8 cellular contexts compared by ENCODE assay signal in genomic region chr4:155675709-155676429, GRCh38. TPM values are rescaled to one million over a fixed set of nuclear protein-coding genes. Genes with fewer than 3 reads are reported as not detected.
A peak's percentile ranks its signal among the peaks of the same experiment; 100 is the strongest.
DNase-seq lines count a peak whose midpoint lies in the region; ATAC-seq, FAIRE-seq and TF ChIP-seq lines count a peak whose summit lies in the region.

No MANE protein-coding gene starts in this region.

- no peaks in the 10 kb centered on the region for H3K9me2 ChIP-seq in Loucy (replicated peaks; ENCODE audit: low read depth, low read length)

- no peaks in the 10 kb centered on the region for H3K27me3 ChIP-seq in liver (ENCODE audit: control insufficient read depth in 4 of 4, insufficient read depth in 4 of 4, low read length in 3 of 4)
- no peaks in the 10 kb centered on the region for H3K27me3 ChIP-seq in HepG2 (ENCODE audit: control insufficient read depth in 1 of 2, insufficient read depth in 2 of 2, low read length in 2 of 2)
- no peaks in the 10 kb centered on the region for H3K27me3 ChIP-seq in Loucy (ENCODE audit: insufficient read depth, low read length, poor library complexity, severe bottlenecking)

- intact Hi-C loops in HepG2 (cut with micrococcal nuclease; ENCODE audit: unreplicated experiment) (no loop called here), left ventricle myocardium superior (cut with micrococcal nuclease) (no loop called here)

- no peaks in the 10 kb centered on the region for H3K79me2 ChIP-seq in HepG2 (ENCODE audit: insufficient read depth, low read length)
- peaks cover 58% of the 10 kb centered on the region for H3K79me2 ChIP-seq in Loucy (ENCODE audit: insufficient read depth, low read length)

- TF ChIP-seq CTCF in liver (IDR thresholded peaks at IDR 0.05; ENCODE audit: low read depth, low read length, missing input control), result no peak
- TF ChIP-seq CTCF in HepG2 (CRISPR knock-in tag; IDR thresholded peaks at IDR 0.05), result no peak
- no peak for TF ChIP-seq CTCF in Loucy (conservative IDR thresholded peaks at IDR 0.05; ENCODE audit: low read length)

- H3K4me1 ChIP-seq in liver (ENCODE audit: control insufficient read depth in 4 of 4, insufficient read depth in 4 of 4, low read length in 3 of 4), result peaks cover 0 to 8% (median 0%) of the 10 kb centered on the region in 4 donors
- no peaks in the 10 kb centered on the region for H3K4me1 ChIP-seq in HepG2 (ENCODE audit: insufficient read depth, low read length)
- H3K4me1 ChIP-seq in Loucy (ENCODE audit: insufficient read depth, low read length, poor library complexity, severe bottlenecking), result peaks cover 71% of the 10 kb centered on the region

- peak overlapping the region; percentile 29 to 32 for H3K27ac ChIP-seq in liver (ENCODE audit: low read depth in 1 of 2, low read length in 2 of 2)
- H3K27ac ChIP-seq in HepG2 (ENCODE audit: extremely low read length, insufficient read depth, low read length), result no peak overlapping the region

- no peak for DNase-seq in HepG2 (ENCODE audit: low spot score)
- DNase-seq in left ventricle myocardium superior, result no peak
- no peak for DNase-seq in NCI-H2081 treated with DMSO at 0.1 percent for 48 hours (lab: John Stamatoyannopoulos, UW)
- no peak for DNase-seq in T-helper 1 cell
- no peak for DNase-seq in NCI-H1417 treated with DMSO at 0.1 percent for 48 hours (lab: John Stamatoyannopoulos, UW)
- no peak for DNase-seq in DMS 273 treated with DMSO at 0.1 percent for 48 hours (lab: John Stamatoyannopoulos, UW)

- H4K20me1 ChIP-seq in HepG2 (ENCODE audit: insufficient read depth, low read length) (no peaks in the 10 kb centered on the region), Loucy (ENCODE audit: insufficient read depth, low read length, poor library complexity, severe bottlenecking) (no peaks in the 10 kb centered on the region)

- H3K9ac ChIP-seq in liver (ENCODE audit: low read depth in 1 of 2, low read length in 2 of 2), result no peak overlapping the region
- H3K9ac ChIP-seq in HepG2 (ENCODE audit: insufficient read depth, low read depth, low read length), result no peak overlapping the region
- H3K9ac ChIP-seq in Loucy (ENCODE audit: low read depth, low read length, poor library complexity, severe bottlenecking), result peak overlapping the region; percentile 17

- ATAC-seq in HepG2 (no peak), left ventricle myocardium superior (peak; percentile 56)

- CTCF ChIA-PET in HepG2 (lab: Yijun Ruan, JAX; ENCODE audit: low intra/inter-chr PET ratio, low total read pairs), result no interaction called here

- H3F3A ChIP-seq in Loucy (ENCODE audit: low read depth), result no peaks in the 10 kb centered on the region

- 35% methylated on average over 2 of the region's 2 CpGs for WGBS in liver
- WGBS in HepG2 (ENCODE audit: low lambda C conversion rate), result 6% methylated on average over 2 of the region's 2 CpGs

- POLR2A ChIA-PET in HepG2 (lab: Yijun Ruan, JAX), result no interaction called here

- H2AFZ ChIP-seq in HepG2 (ENCODE audit: low read length) (no peak overlapping the region), Loucy (ENCODE audit: low read length) (no peak overlapping the region)

- H3K9me3 ChIP-seq in liver (ENCODE audit: control insufficient read depth in 4 of 4, low read length in 3 of 4) (no peaks in the 10 kb centered on the region), HepG2 (ENCODE audit: low read length) (no peaks in the 10 kb centered on the region), Loucy (ENCODE audit: insufficient read depth, low read depth, low read length) (no peaks in the 10 kb centered on the region)

- TF ChIP-seq EP300 in HepG2 (IDR thresholded peaks at IDR 0.05; ENCODE audit: low read depth in 2 of 2, low read length in 2 of 2), result no peak
- no peak for TF ChIP-seq EP300 in HepG2 (CRISPR knock-in tag; IDR thresholded peaks at IDR 0.05; ENCODE audit: borderline replicate concordance)

- H3K36me3 ChIP-seq in liver (ENCODE audit: control insufficient read depth in 4 of 4, insufficient read depth in 3 of 4, low read depth in 1 of 4, low read length in 3 of 4) (no peaks in the 10 kb centered on the region), HepG2 (replicated peaks in 1 of 2; ENCODE audit: control insufficient read depth in 1 of 2, insufficient read depth in 2 of 2, low read length in 2 of 2) (no peaks in the 10 kb centered on the region), Loucy (ENCODE audit: insufficient read depth, low read length) (no peaks in the 10 kb centered on the region)

- no TSS peak for BruUV-seq in HepG2 (replicated peaks; lab: Mats Ljungman, UMichigan)

- TF ChIP-seq RAD21 in liver (IDR thresholded peaks at IDR 0.05) (no peak), HepG2 (CRISPR knock-in tag; IDR thresholded peaks at IDR 0.05) (no peak)

- H3K4me3 ChIP-seq in liver (ENCODE audit: low read depth in 1 of 3, low read length in 3 of 3) (no peak overlapping the region), HepG2 (replicated peaks in 1 of 3; ENCODE audit: insufficient read depth in 1 of 3, low read depth in 2 of 3, low read length in 3 of 3) (no peak overlapping the region), Loucy (ENCODE audit: low read length, poor library complexity, severe bottlenecking) (peak overlapping the region; percentile 53)

- no peak for TF ChIP-seq POLR2A in HepG2 (IDR thresholded peaks at IDR 0.05; ENCODE audit: insufficient read depth in 1 of 2, low read depth in 2 of 2, low read length in 2 of 2)

- no peak for FAIRE-seq in HepG2 (lab: Jason Lieb, UNC)

- in situ Hi-C loops in HepG2 (cut with HindIII; ENCODE audit: extremely low pct_ligation_motif_present, low pct_unique_long_range_greater_than_20kb), result no loop called here

- no peak overlapping the region for H3K4me2 ChIP-seq in HepG2 (ENCODE audit: low read depth, low read length)
- H3K4me2 ChIP-seq in Loucy (ENCODE audit: low read depth, low read length, poor library complexity, severe bottlenecking), result peak overlapping the region; percentile 56

TF ChIP-seq in liver, 16 proteins besides CTCF, POLR2A, EP300 and RAD21 (continues in another document):
- TF ChIP-seq SP1 (IDR thresholded peaks at IDR 0.05) (no peak), YY1 (IDR thresholded peaks at IDR 0.05) (no peak), HNF4A (conservative IDR thresholded peaks at IDR 0.05) (no peak)
- TF ChIP-seq, protein P1, sequence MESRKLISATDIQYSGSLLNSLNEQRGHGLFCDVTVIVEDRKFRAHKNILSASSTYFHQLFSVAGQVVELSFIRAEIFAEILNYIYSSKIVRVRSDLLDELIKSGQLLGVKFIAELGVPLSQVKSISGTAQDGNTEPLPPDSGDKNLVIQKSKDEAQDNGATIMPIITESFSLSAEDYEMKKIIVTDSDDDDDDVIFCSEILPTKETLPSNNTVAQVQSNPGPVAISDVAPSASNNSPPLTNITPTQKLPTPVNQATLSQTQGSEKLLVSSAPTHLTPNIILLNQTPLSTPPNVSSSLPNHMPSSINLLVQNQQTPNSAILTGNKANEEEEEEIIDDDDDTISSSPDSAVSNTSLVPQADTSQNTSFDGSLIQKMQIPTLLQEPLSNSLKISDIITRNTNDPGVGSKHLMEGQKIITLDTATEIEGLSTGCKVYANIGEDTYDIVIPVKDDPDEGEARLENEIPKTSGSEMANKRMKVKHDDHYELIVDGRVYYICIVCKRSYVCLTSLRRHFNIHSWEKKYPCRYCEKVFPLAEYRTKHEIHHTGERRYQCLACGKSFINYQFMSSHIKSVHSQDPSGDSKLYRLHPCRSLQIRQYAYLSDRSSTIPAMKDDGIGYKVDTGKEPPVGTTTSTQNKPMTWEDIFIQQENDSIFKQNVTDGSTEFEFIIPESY (IDR thresholded peaks at IDR 0.05), result no peak

TF ChIP-seq in HepG2, 621 proteins besides CTCF, POLR2A, EP300 and RAD21 (continues in another document):
- no peak for TF ChIP-seq ARID3A (IDR thresholded peaks at IDR 0.05; ENCODE audit: low read depth, low read length)

RNA-seq across cellular contexts. Expression of gene GUCY1A1, which starts 9.2 kb away (rescaled TPM):
- 10 to 100 TPM in 1 of 2 donors, 1 to 10 TPM in 1; 9.7 to 13.5 TPM for total RNA-seq in liver
- 1 to 10 TPM; 2.8 to 5.6 TPM for polyA plus RNA-seq in liver
- not detected in 2 replicates for total RNA-seq in HepG2 (2016; rRNA removed; fragmentation: Illumina TruSeq; extraction: Trizol)
- total RNA-seq in HepG2 (2016; cell fraction: cytosol; rRNA removed; fragmentation: Illumina TruSeq; extraction: Trizol; ENCODE audit: low read depth), result not detected in 2 replicates
- not detected in 2 replicates for total RNA-seq in HepG2 (2016; cell fraction: insoluble cytoplasmic fraction; rRNA removed; fragmentation: Illumina TruSeq; extraction: Trizol)
- total RNA-seq in HepG2 (2016; cell fraction: membrane; rRNA removed; fragmentation: Illumina TruSeq; extraction: Trizol), result not detected in 2 replicates
- not detected in 2 replicates for total RNA-seq in HepG2 (2016; cell fraction: nucleus; rRNA removed; fragmentation: Illumina TruSeq; extraction: Trizol)
- polyA plus RNA-seq in HepG2 (2011; rRNA removed), result not detected in 2 replicates
- polyA plus RNA-seq in HepG2 (2011; cell fraction: cytosol; rRNA removed), result not detected in 2 replicates
- 0.07 TPM in 1 of 2 replicates, not detected in the other for polyA plus RNA-seq in HepG2 (2011; cell fraction: nucleus; rRNA removed)
- polyA plus RNA-seq in HepG2 (2012), result not detected in 2 replicates
- not detected in 2 replicates for polyA plus RNA-seq in HepG2 (2016; cell fraction: cytosol; fragmentation: Illumina TruSeq; extraction: Trizol; ENCODE audit: low read depth)
- not detected in 2 replicates for polyA plus RNA-seq in HepG2 (2016; cell fraction: insoluble cytoplasmic fraction; fragmentation: Illumina TruSeq; extraction: Trizol; ENCODE audit: low read depth)
- not detected in 2 replicates for polyA plus RNA-seq in HepG2 (2016; cell fraction: membrane; fragmentation: Illumina TruSeq; extraction: Trizol; ENCODE audit: low read depth)
- not detected in 2 replicates for polyA plus RNA-seq in HepG2 (2016; cell fraction: nucleus; fragmentation: Illumina TruSeq; extraction: Trizol; ENCODE audit: insufficient read depth, low read depth)
- polyA minus RNA-seq in HepG2 (2011; rRNA and poly(A)+ RNA removed; ENCODE audit: low replicate concordance), result 0.14 TPM in 1 of 2 replicates, not detected in the other
- not detected in 2 replicates for polyA minus RNA-seq in HepG2 (2011; cell fraction: cytosol; rRNA and poly(A)+ RNA removed)
- polyA minus RNA-seq in HepG2 (2011; cell fraction: nucleus; rRNA and poly(A)+ RNA removed), result not detected in 2 replicates
- 106 TPM for total RNA-seq in left ventricle myocardium superior

Comparison
In these comparisons a context has a peak if more than half of its experiments do, and no peak if none do; other contexts are left out.
1. RNA of gene GUCY1A1, which starts 9.2 kb away (total RNA-seq): 106 TPM in left ventricle myocardium superior (single experiment) and 9.7 to 13.5 TPM in liver; not detected in HepG2; every median in the first group is over 10 times any median in the second.